ENCODE assay signal across 1 cellular context in the genomic region with DNA sequence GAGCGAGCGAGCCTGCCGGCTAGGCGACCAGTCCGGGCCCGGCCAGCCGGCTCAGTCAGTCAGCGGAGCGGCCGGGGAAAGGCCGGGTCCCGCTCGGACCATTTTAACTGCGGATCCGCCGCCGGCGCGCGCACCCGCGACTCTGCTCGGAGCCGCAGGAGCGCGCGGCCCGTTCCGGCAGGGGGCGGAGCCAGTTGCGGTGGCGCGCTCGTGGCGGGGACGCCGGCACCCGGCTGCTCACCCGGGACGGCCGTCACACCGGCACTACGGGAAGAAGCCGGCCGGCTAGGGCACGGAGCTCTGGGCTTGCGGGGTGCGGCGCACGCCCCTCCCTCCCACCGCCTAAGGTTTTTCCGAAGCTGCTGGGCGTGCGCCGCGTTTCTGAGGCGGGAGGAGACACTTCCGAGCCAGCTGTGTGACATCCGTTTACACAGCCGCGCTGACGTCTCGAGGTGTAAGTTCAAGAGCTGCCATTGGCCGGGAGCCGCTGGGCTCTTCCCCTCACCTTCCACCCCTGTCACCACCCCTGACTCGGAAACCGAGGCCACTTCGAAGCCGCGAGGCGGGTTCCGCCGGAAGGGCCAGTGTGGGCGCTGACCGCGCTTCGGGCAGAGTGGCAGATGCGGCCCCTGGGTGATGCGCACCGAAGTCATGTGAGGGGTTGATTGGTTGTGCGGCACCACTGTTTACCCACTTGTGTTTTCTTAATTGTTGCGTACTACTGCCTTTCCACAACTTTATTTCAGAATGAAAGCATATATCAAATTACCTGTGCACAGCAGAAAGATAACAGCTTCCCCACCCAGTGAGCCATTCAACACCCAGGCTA.
TF ChIP-seq lines count a peak whose summit lies in the region.

Gene FBXL17 (minus strand): TSS at position 144 of the 829 bp plus-strand sequence.

TF ChIP-seq in SK-N-SH, 30 proteins besides CTCF, POLR2A, EP300 and RAD21 (continued from another document):
- TF ChIP-seq, protein P1, sequence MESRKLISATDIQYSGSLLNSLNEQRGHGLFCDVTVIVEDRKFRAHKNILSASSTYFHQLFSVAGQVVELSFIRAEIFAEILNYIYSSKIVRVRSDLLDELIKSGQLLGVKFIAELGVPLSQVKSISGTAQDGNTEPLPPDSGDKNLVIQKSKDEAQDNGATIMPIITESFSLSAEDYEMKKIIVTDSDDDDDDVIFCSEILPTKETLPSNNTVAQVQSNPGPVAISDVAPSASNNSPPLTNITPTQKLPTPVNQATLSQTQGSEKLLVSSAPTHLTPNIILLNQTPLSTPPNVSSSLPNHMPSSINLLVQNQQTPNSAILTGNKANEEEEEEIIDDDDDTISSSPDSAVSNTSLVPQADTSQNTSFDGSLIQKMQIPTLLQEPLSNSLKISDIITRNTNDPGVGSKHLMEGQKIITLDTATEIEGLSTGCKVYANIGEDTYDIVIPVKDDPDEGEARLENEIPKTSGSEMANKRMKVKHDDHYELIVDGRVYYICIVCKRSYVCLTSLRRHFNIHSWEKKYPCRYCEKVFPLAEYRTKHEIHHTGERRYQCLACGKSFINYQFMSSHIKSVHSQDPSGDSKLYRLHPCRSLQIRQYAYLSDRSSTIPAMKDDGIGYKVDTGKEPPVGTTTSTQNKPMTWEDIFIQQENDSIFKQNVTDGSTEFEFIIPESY (IDR thresholded peaks at IDR 0.05; ENCODE audit: borderline replicate concordance, low read depth) = peak; percentile 46; the same call in 1 of the 2 replicates
- TF ChIP-seq RFX5 (IDR thresholded peaks at IDR 0.05; ENCODE audit: low read length) (0 out of 2 replicates have a peak, but pooled peaks have one; percentile 25), ELF1 (IDR thresholded peaks at IDR 0.05) (peak; percentile 71), TEAD4 (IDR thresholded peaks at IDR 0.05; ENCODE audit: borderline replicate concordance, insufficient read depth) (0 out of 2 replicates have a peak, but pooled peaks have one; percentile 46), IRF3 (IDR thresholded peaks at IDR 0.05; ENCODE audit: low read depth, low read length) (no peak), JUND (IDR thresholded peaks at IDR 0.05) (0 out of 2 replicates have a peak, but pooled peaks have one; percentile 30), POLR2AphosphoS5 (IDR thresholded peaks at IDR 0.05; ENCODE audit: low read depth, low read length) (peak; percentile 90), NRF1 (IDR thresholded peaks at IDR 0.05; ENCODE audit: low read depth, low read length) (peak; percentile 0; the same call in 1 of the 2 replicates), MEF2A (IDR thresholded peaks at IDR 0.05; ENCODE audit: borderline replicate concordance, low read depth) (no peak), TAF1 (IDR thresholded peaks at IDR 0.05; ENCODE audit: borderline replicate concordance, low read depth, low read length) (peak; percentile 80), NFIC (IDR thresholded peaks at IDR 0.05; ENCODE audit: borderline replicate concordance) (no peak), CHD2 (IDR thresholded peaks at IDR 0.05; ENCODE audit: low read length, partially characterized antibody) (peak; percentile 76), GABPA (IDR thresholded peaks at IDR 0.05; ENCODE audit: low read depth) (peak; percentile 83)
- TF ChIP-seq, protein P2, sequence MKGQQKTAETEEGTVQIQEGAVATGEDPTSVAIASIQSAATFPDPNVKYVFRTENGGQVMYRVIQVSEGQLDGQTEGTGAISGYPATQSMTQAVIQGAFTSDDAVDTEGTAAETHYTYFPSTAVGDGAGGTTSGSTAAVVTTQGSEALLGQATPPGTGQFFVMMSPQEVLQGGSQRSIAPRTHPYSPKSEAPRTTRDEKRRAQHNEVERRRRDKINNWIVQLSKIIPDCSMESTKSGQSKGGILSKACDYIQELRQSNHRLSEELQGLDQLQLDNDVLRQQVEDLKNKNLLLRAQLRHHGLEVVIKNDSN (IDR thresholded peaks at IDR 0.05; ENCODE audit: borderline replicate concordance, low read depth) = peak; percentile 62; the same call in 1 of the 2 replicates
